ENCODE assay signal across 9 cellular contexts in genomic region chr18:54261894-54262293, GRCh38. TPM values are rescaled to one million over a fixed set of nuclear protein-coding genes. Genes with fewer than 3 reads are reported as not detected.
DNase-seq lines count a peak whose midpoint lies in the region; ATAC-seq and TF ChIP-seq lines count a peak whose summit lies in the region.
"Had no signal": no experiment of that assay in that cellular context is flagged by ENCODE, and none has a peak within 500 bp of the region (broad histone marks: within the 10 kb centered on the region; RNA-seq: fewer than 3 reads in every experiment).

No MANE protein-coding gene starts in this region.

- H3K9me3 Mint-ChIP-seq in naive B cell (no peaks in the 10 kb centered on the region), osteocyte (ENCODE audit: unreplicated experiment) (no peaks in the 10 kb centered on the region)

- no peaks in the 10 kb centered on the region for H4K20me1 ChIP-seq in PC-9 (ENCODE audit: insufficient read depth)

- intact Hi-C loops in PC-9 (cut with micrococcal nuclease; ENCODE audit: unreplicated experiment), result loop anchor here (10.0 kb wide), 1 partner anchor 107 kb away; no protein-coding TSS in a partner anchor

- H3K4me1 Mint-ChIP-seq in naive B cell (peaks cover 22 to 43% (median 23%) of the 10 kb centered on the region in 3 donors), osteocyte (ENCODE audit: unreplicated experiment) (peaks cover 9% of the 10 kb centered on the region)

- DNase-seq in NOMO-1 (lab: John Stamatoyannopoulos, UW; ENCODE audit: unreplicated experiment in 2 of 2), result peak; percentile 77 to 82
- peak; percentile 40 for DNase-seq in naive B cell
- DNase-seq in mucosa of gallbladder (ENCODE audit: low spot score), result no peak
- DNase-seq in osteocyte (ENCODE audit: extremely low spot score, unreplicated experiment), result no peak
- no peak for DNase-seq in NCI-H1417 (lab: John Stamatoyannopoulos, UW)
- DNase-seq in PC-9, result no peak

- peaks cover 51% of the 10 kb centered on the region for H3K4me1 ChIP-seq in PC-9 (replicated peaks; ENCODE audit: insufficient read depth)

- BruUV-seq in PC-9 (replicated peaks; lab: Mats Ljungman, UMichigan), result no TSS peak

- H3K27ac Mint-ChIP-seq in naive B cell (peak overlapping the region; percentile 66 to 95 (median 82)), osteocyte (ENCODE audit: unreplicated experiment) (no peak overlapping the region)

- H3K36me3 Mint-ChIP-seq in naive B cell, result no peaks in the 10 kb centered on the region
- H3K36me3 Mint-ChIP-seq in osteocyte (ENCODE audit: unreplicated experiment), result no peaks in the 10 kb centered on the region

- H3K36me3 ChIP-seq in PC-9 (ENCODE audit: low read depth), result no peaks in the 10 kb centered on the region

- POLR2A ChIA-PET in PC-9 (lab: Charles Lee; ENCODE audit: unreplicated experiment), result no interaction called here

- TF ChIP-seq CTCF in osteocyte (IDR thresholded peaks at IDR 0.05) (no peak), PC-9 (conservative IDR thresholded peaks at IDR 0.05) (no peak)

- H3K79me2 ChIP-seq in PC-9 (ENCODE audit: low read depth), result no peaks in the 10 kb centered on the region

- H3K9me2 ChIP-seq in PC-9 (ENCODE audit: insufficient read depth), result peaks cover 4% of the 10 kb centered on the region; the same call in 1 of the 2 replicates

- H3K27me3 ChIP-seq in PC-9 (ENCODE audit: insufficient read depth, low read depth), result no peaks in the 10 kb centered on the region

- H3K27ac ChIP-seq in PC-9, result no peak overlapping the region

- H3K27me3 Mint-ChIP-seq in naive B cell, result no peaks in the 10 kb centered on the region
- H3K27me3 Mint-ChIP-seq in osteocyte (ENCODE audit: unreplicated experiment), result no peaks in the 10 kb centered on the region

- no peak overlapping the region for H2AFZ ChIP-seq in PC-9

- CTCF ChIA-PET in PC-9 (lab: Charles Lee), result no interaction called here

- no peaks in the 10 kb centered on the region; the same call in 1 of the 2 replicates for H3K9me3 ChIP-seq in PC-9 (ENCODE audit: insufficient read depth, low read depth)

- H3K4me3 ChIP-seq in PC-9, result no peak overlapping the region

- peak; percentile 73 for ATAC-seq in GM18508 (IDR thresholded peaks at IDR 0.05; ENCODE audit: insufficient read depth, unreplicated experiment)
- ATAC-seq in GM21786 (IDR thresholded peaks at IDR 0.05; ENCODE audit: unreplicated experiment), result peak; percentile 80
- ATAC-seq in naive B cell (ENCODE audit: low read depth in 2 of 2), result peak; percentile 89
- ATAC-seq: HCT116 had no signal

- H3K4me2 ChIP-seq in PC-9, result no peak overlapping the region

- H3K4me3 Mint-ChIP-seq in naive B cell, result peak overlapping the region in 3 of 8 donors; percentile 62 to 78 (median 67)
- no peak overlapping the region for H3K4me3 Mint-ChIP-seq in osteocyte (ENCODE audit: unreplicated experiment)

- H3F3A ChIP-seq in PC-9 (ENCODE audit: insufficient read depth, low read depth), result peaks cover 30% of the 10 kb centered on the region; the same call in 1 of the 2 replicates

RNA-seq across cellular contexts. Expression of gene POLI, which starts 7.4 kb away (rescaled TPM):
- polyA plus RNA-seq in naive B cell (ENCODE audit: low read depth in 6 of 6), result 10 to 100 TPM in 1 of 6 donors, 1 to 10 TPM in 4, not detected in 1; 5.1 to 10.5 (median 7.7) TPM
- total RNA-seq in mucosa of gallbladder (27.2 TPM), osteocyte (26.6 and 29.7 TPM in 2 replicates), PC-9 (2021) (11.9 and 17.6 TPM in 2 replicates)

RNA-seq across cellular contexts. Expression of gene MBD2, which starts 37.4 kb away (rescaled TPM):
- 10 to 100 TPM; 11.5 to 39.0 (median 22.7) TPM for polyA plus RNA-seq in naive B cell (ENCODE audit: low read depth in 6 of 6)
- total RNA-seq in mucosa of gallbladder, result 71.6 TPM
- total RNA-seq in osteocyte, result 58.3 and 62.5 TPM in 2 replicates
- total RNA-seq in PC-9 (2021), result 72.0 and 80.9 TPM in 2 replicates

Comparison
In these comparisons a context has a peak if more than half of its experiments do, and no peak if none do; other contexts are left out.
1. DNase-seq: peak in NOMO-1 (2 of 2) and naive B cell (single experiment); none in mucosa of gallbladder (single experiment), osteocyte (single experiment), NCI-H1417 (0 of 3) and PC-9 (0 of 2).
2. Peak in every context shown above with its lines, with median percentiles within 50 percentile points of each other: ATAC-seq.